7 cellular contexts compared by ENCODE assay signal in the genomic region with DNA sequence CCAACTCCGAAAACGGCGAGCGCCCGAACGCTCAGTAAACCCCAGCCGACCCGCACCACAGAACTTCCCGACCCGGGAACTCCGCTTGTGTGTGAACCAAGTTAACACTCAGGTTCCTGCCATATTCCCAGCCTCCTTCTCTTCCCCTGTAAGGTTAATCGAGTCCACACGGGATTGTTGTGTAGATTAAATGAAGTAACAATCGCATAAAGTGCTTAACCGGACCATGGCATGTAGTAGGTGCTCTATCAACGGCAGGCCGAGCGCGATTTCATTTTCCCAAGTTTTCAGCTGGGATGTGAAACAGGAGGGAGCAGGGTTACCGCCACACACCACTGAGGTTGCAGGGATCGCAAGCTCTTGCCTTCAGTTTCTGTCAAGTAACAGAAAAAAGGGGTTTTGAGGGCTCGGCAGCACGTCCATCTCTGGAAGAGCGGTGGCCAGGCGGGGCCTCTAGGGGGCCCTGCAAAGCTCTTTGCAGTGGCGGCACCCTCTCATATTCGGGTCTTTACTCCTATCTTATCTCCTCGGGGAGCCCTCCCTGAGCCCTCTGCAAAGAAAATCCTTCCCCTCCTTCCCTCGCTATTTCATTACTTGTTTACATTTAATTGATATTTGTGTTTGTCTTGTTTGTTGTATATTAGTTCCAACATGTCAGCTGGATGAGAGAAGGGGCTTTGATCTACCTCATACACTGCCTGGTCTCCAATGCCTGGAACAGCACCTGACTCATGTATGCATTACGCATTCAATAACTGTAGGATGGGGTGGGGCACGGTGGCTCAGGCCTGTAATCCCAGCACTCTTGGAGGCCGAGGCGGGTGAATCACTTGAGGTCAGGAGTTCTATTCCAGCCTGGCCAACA. TPM values are rescaled to one million over a fixed set of nuclear protein-coding genes. Genes with fewer than 3 reads are reported as not detected.
DNase-seq lines count a peak whose midpoint lies in the region; ATAC-seq and TF ChIP-seq lines count a peak whose summit lies in the region.

No MANE protein-coding gene starts in this region.

- H3K4me2 ChIP-seq in neural cell (ENCODE audit: low read length) = peak overlapping the region; percentile 91

- intact Hi-C loops in activated CD4-positive, alpha-beta T cell treated with anti-CD3 and anti-CD28 coated beads, Interleukin-2, amount 10 ng/mL, durations not matched to agents 24 days and 14 days (cut with micrococcal nuclease) = loop anchor here (5.0 kb wide), 1 partner anchor 78 kb away; no protein-coding TSS in a partner anchor

- no peaks in the 10 kb centered on the region for H3K79me2 ChIP-seq in neural cell (replicated peaks; ENCODE audit: insufficient read depth, low read length)

- WGBS in esophagus, 2 donors = 11% methylated on average over 33 of the region's 33 CpGs

- peak; percentile 42 for TF ChIP-seq RAD21 in neural cell (conservative IDR thresholded peaks at IDR 0.05)

- H3K9me3 Mint-ChIP-seq in activated CD4-positive, alpha-beta T cell treated with anti-CD3 and anti-CD28 coated beads, Interleukin-2, amount 10 ng/mL, durations not matched to agents 24 days and 14 days = no peaks in the 10 kb centered on the region

- peaks cover 0 to 3% of the 10 kb centered on the region in 2 donors for H3K4me1 ChIP-seq in esophagus (ENCODE audit: control insufficient read depth in 2 of 2, insufficient read depth in 2 of 2, low read length in 1 of 2)

- H3K9me2 ChIP-seq in neural cell (ENCODE audit: insufficient read depth, low read length) = no peaks in the 10 kb centered on the region

- no peaks in the 10 kb centered on the region for H3K27me3 ChIP-seq in esophagus (ENCODE audit: control insufficient read depth in 1 of 2, insufficient read depth in 2 of 2, low read length in 2 of 2)
- H3K27me3 ChIP-seq in neural cell (ENCODE audit: insufficient read depth, low read depth, low read length) = no peaks in the 10 kb centered on the region

- ATAC-seq in HG03095 (IDR thresholded peaks at IDR 0.05; ENCODE audit: unreplicated experiment) = no peak

- peaks cover 39% of the 10 kb centered on the region for H3K27me3 Mint-ChIP-seq in activated CD4-positive, alpha-beta T cell treated with anti-CD3 and anti-CD28 coated beads, Interleukin-2, amount 10 ng/mL, durations not matched to agents 24 days and 14 days

- H3K4me3 ChIP-seq in esophagus (ENCODE audit: low read depth in 1 of 2, low read length in 2 of 2) = peak overlapping the region; percentile 43 to 74
- H3K4me3 ChIP-seq in neural cell (ENCODE audit: low read length) = peak overlapping the region; percentile 89

- no peaks in the 10 kb centered on the region for H3K36me3 Mint-ChIP-seq in activated CD4-positive, alpha-beta T cell treated with anti-CD3 and anti-CD28 coated beads, Interleukin-2, amount 10 ng/mL, durations not matched to agents 24 days and 14 days (ENCODE audit: low read depth)

- H3K9me3 ChIP-seq in esophagus (ENCODE audit: control insufficient read depth in 2 of 2, insufficient read depth in 1 of 2, low read depth in 1 of 2, low read length in 1 of 2) (no peaks in the 10 kb centered on the region), neural cell (ENCODE audit: low read length) (no peaks in the 10 kb centered on the region)

- no peaks in the 10 kb centered on the region for H4K20me1 ChIP-seq in neural cell (ENCODE audit: insufficient read depth)

- H3K27ac Mint-ChIP-seq in activated CD4-positive, alpha-beta T cell treated with anti-CD3 and anti-CD28 coated beads, Interleukin-2, amount 10 ng/mL, durations not matched to agents 24 days and 14 days = peak overlapping the region; percentile 48

- DNase-seq in activated CD4-positive, alpha-beta T cell treated with anti-CD3 and anti-CD28 coated beads, Interleukin-2, amount 10 ng/mL, durations not matched to agents 24 days and 14 days = peak; percentile 67
- no peak for DNase-seq in H4 (ENCODE audit: low spot score)

- peak overlapping the region; percentile 65 for H2AFZ ChIP-seq in neural cell (ENCODE audit: low read depth, low read length)

- H3K4me1 Mint-ChIP-seq in activated CD4-positive, alpha-beta T cell treated with anti-CD3 and anti-CD28 coated beads, Interleukin-2, amount 10 ng/mL, durations not matched to agents 24 days and 14 days = peaks cover 3% of the 10 kb centered on the region

- H3K27ac ChIP-seq in esophagus (ENCODE audit: low read depth in 2 of 2, low read length in 1 of 2) (peak overlapping the region; percentile 64 to 84), neural cell (ENCODE audit: low read length) (peak overlapping the region; percentile 45)

- TF ChIP-seq EP300 in neural cell (conservative IDR thresholded peaks at IDR 0.05; ENCODE audit: poor library complexity, severe bottlenecking) = no peak

- peak overlapping the region; percentile 84 for H3K4me3 Mint-ChIP-seq in activated CD4-positive, alpha-beta T cell treated with anti-CD3 and anti-CD28 coated beads, Interleukin-2, amount 10 ng/mL, durations not matched to agents 24 days and 14 days

- H3F3A ChIP-seq in neural cell (ENCODE audit: insufficient read depth, low read length, poor library complexity, severe bottlenecking) = no peaks in the 10 kb centered on the region

- no peaks in the 10 kb centered on the region for H3K36me3 ChIP-seq in esophagus (ENCODE audit: control insufficient read depth in 2 of 2, insufficient read depth in 2 of 2, low read length in 1 of 2)
- H3K36me3 ChIP-seq in neural cell (ENCODE audit: insufficient read depth, low read length) = no peaks in the 10 kb centered on the region

- TF ChIP-seq CTCF in GM12872 (IDR thresholded peaks at IDR 0.05; ENCODE audit: insufficient read depth, low read depth, low read length) (peak; percentile 38; the same call in 2 of the 3 replicates), LNCAP (IDR thresholded peaks at IDR 0.05) (peak; percentile 50), neural cell (IDR thresholded peaks at IDR 0.05; ENCODE audit: poor library complexity, severe bottlenecking) (peak; percentile 68)

- H3K9ac ChIP-seq in neural cell (ENCODE audit: low read length) = peak overlapping the region; percentile 53

TF ChIP-seq in neural cell, 6 proteins besides CTCF, POLR2A, EP300 and RAD21:
- TF ChIP-seq POLR2AphosphoS5 (IDR thresholded peaks at IDR 0.05) = no peak
- TF ChIP-seq MXI1 (conservative IDR thresholded peaks at IDR 0.05; ENCODE audit: poor library complexity, severe bottlenecking) = peak; percentile 50
- TF ChIP-seq SMC3 (conservative IDR thresholded peaks at IDR 0.05; ENCODE audit: poor library complexity) = peak; percentile 60

RNA-seq across cellular contexts. Expression of a gene that starts 0.8 kb away (rescaled TPM):
- total RNA-seq in activated CD4-positive, alpha-beta T cell treated with anti-CD3 and anti-CD28 coated beads, Interleukin-2, amount 10 ng/mL, durations not matched to agents 24 days and 14 days = 16.7 and 20.7 TPM in 2 replicates
- polyA plus RNA-seq in esophagus (10 to 100 TPM; 41.4 to 46.0 TPM), neural cell (45.7 and 60.7 TPM in 2 replicates)
- polyA minus RNA-seq in neural cell = 54.3 and 65.3 TPM in 2 replicates
- total RNA-seq in H4 (2014; rRNA removed; shearing (Covaris generic)) = 0.75 TPM in 1 of 2 replicates, not detected in the other

Comparison
In these comparisons a context has a peak if more than half of its experiments do, and no peak if none do; other contexts are left out.
1. RNA of a gene that starts 0.8 kb away (total RNA-seq): 16.7 to 20.7 TPM in activated CD4-positive, alpha-beta T cell treated with anti-CD3 and anti-CD28 coated beads, Interleukin-2, amount 10 ng/mL, durations not matched to agents 24 days and 14 days; 0.75 TPM in H4; every median in the first group is over 10 times any median in the second.
2. Peak in every context shown above with its lines, with median percentiles within 50 percentile points of each other: CTCF ChIP-seq.